In genomic region chr20:18323705-18324104, GRCh38 we compare ENCODE assay signal across 1 cellular context.
TF ChIP-seq lines count a peak whose summit lies in the region.

No MANE protein-coding gene starts in this region.

TF ChIP-seq in HepG2, 621 proteins besides CTCF, POLR2A, EP300 and RAD21 (continued from another document):
- TF ChIP-seq USF2 (IDR thresholded peaks at IDR 0.05; ENCODE audit: low read depth, low read length) (no peak), USF2 (CRISPR knock-in tag; IDR thresholded peaks at IDR 0.05; ENCODE audit: borderline replicate concordance) (no peak), FOXA1 (IDR thresholded peaks at IDR 0.05) (no peak), FOXA1 (CRISPR knock-in tag; IDR thresholded peaks at IDR 0.05) (0 out of 2 replicates have a peak, but pooled peaks have one; percentile 15), ZNF792 (CRISPR knock-in tag; IDR thresholded peaks at IDR 0.05) (0 out of 2 replicates have a peak, but pooled peaks have one; percentile 10), SAFB2 (CRISPR knock-in tag; IDR thresholded peaks at IDR 0.05; ENCODE audit: borderline replicate concordance, low read depth) (no peak), ZNF335 (CRISPR knock-in tag; IDR thresholded peaks at IDR 0.05) (no peak)
